In the genomic region with DNA sequence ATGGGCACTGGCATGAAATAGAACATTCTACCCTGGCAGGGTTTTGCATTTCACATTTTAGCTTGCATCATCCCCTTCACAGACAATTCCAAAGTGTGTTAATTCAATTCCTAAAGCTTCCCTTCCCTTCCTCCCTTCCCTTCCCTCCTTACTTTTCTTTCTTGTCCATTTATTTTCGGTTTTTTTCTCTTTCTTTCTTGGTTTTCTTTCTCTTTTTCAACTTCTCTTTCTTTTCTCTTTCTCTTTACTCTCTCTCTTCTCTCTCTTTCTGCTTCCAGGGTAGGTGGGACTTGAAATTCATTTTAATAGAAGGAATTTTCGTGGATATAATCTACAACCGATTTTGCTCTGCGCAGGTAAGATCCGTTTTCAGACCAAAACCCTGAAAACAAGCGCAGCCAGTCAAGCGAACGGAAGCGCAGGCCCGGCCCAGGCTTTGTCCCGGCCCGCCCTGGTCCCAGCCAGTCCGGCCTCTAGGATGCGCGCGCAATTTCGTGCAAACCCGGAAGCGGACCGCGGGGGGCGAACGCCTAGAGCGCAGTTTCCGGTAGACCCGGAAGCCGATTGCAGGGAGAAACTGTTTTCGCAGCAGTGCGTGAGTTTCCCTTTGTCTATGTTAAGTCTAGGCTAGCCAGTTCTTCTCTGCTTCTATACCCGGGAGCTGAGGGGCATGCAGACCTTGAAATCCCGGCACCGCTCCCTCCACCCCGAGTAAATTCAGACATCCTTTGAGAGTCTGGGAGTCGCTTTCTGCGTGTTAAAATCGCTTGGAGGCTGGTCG, we compare ENCODE assay signal across 1 cellular context.
TF ChIP-seq lines count a peak whose summit lies in the region.

A gene (plus strand): TSS at position 540 of the 781 bp plus-strand sequence. CDS start 4,165 bp downstream, outside the sequence.

TF ChIP-seq in HepG2, 621 proteins besides CTCF, POLR2A, EP300 and RAD21 (continued from another document and continues in another):
- TF ChIP-seq, protein P1, sequence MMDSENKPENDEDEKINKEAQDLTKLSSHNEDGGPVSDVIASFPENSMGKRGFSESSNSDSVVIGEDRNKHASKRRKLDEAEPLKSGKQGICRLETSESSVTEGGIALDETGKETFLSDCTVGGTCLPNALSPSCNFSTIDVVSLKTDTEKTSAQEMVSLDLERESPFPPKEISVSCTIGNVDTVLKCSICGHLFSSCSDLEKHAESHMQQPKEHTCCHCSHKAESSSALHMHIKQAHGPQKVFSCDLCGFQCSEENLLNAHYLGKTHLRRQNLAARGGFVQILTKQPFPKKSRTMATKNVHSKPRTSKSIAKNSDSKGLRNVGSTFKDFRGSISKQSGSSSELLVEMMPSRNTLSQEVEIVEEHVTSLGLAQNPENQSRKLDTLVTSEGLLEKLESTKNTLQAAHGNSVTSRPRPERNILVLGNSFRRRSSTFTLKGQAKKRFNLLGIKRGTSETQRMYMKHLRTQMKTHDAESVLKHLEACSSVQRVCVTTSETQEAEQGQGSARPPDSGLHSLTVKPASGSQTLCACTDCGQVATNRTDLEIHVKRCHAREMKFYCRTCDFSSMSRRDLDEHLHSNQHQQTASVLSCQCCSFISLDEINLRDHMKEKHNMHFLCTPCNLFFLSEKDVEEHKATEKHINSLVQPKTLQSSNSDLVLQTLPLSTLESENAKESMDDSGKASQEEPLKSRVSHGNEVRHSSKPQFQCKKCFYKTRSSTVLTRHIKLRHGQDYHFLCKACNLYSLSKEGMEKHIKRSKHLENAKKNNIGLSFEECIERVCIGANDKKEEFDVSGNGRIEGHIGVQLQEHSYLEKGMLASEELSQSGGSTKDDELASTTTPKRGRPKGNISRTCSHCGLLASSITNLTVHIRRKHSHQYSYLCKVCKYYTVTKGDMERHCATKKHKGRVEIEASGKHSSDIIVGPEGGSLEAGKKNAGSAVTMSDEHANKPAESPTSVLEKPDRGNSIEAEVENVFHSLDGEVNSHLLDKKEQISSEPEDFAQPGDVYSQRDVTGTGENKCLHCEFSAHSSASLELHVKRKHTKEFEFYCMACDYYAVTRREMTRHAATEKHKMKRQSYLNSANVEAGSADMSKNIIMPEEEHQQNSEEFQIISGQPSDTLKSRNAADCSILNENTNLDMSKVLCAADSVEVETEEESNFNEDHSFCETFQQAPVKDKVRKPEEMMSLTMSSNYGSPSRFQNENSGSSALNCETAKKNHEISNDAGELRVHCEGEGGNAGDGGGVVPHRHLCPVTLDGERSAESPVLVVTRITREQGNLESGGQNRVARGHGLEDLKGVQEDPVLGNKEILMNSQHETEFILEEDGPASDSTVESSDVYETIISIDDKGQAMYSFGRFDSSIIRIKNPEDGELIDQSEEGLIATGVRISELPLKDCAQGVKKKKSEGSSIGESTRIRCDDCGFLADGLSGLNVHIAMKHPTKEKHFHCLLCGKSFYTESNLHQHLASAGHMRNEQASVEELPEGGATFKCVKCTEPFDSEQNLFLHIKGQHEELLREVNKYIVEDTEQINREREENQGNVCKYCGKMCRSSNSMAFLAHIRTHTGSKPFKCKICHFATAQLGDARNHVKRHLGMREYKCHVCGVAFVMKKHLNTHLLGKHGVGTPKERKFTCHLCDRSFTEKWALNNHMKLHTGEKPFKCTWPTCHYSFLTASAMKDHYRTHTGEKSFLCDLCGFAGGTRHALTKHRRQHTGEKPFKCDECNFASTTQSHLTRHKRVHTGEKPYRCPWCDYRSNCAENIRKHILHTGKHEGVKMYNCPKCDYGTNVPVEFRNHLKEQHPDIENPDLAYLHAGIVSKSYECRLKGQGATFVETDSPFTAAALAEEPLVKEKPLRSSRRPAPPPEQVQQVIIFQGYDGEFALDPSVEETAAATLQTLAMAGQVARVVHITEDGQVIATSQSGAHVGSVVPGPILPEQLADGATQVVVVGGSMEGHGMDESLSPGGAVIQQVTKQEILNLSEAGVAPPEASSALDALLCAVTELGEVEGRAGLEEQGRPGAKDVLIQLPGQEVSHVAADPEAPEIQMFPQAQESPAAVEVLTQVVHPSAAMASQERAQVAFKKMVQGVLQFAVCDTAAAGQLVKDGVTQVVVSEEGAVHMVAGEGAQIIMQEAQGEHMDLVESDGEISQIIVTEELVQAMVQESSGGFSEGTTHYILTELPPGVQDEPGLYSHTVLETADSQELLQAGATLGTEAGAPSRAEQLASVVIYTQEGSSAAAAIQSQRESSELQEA (CRISPR knock-in tag; IDR thresholded peaks at IDR 0.05; ENCODE audit: not compliant biosample characterization): no peak
- TF ChIP-seq, protein P2, sequence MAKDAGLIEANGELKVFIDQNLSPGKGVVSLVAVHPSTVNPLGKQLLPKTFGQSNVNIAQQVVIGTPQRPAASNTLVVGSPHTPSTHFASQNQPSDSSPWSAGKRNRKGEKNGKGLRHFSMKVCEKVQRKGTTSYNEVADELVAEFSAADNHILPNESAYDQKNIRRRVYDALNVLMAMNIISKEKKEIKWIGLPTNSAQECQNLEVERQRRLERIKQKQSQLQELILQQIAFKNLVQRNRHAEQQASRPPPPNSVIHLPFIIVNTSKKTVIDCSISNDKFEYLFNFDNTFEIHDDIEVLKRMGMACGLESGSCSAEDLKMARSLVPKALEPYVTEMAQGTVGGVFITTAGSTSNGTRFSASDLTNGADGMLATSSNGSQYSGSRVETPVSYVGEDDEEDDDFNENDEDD (CRISPR knock-in tag; IDR thresholded peaks at IDR 0.05; ENCODE audit: borderline replicate concordance): peak; percentile 30; the same call in 1 of the 2 replicates
- no peak for TF ChIP-seq NR3C1 (CRISPR knock-in tag; IDR thresholded peaks at IDR 0.05)
- TF ChIP-seq, protein P3, sequence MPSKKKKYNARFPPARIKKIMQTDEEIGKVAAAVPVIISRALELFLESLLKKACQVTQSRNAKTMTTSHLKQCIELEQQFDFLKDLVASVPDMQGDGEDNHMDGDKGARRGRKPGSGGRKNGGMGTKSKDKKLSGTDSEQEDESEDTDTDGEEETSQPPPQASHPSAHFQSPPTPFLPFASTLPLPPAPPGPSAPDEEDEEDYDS (CRISPR knock-in tag; IDR thresholded peaks at IDR 0.05): 0 out of 2 replicates have a peak, but pooled peaks have one; percentile 25
- TF ChIP-seq POLR2AphosphoS5 (IDR thresholded peaks at IDR 0.05; ENCODE audit: low read depth, low read length): peak; percentile 53
- no peak for TF ChIP-seq NAIF1 (CRISPR knock-in tag; IDR thresholded peaks at IDR 0.05; ENCODE audit: borderline replicate concordance)
- TF ChIP-seq ZFP36L2 (CRISPR knock-in tag; IDR thresholded peaks at IDR 0.05): no peak
- no peak for TF ChIP-seq GTF2F1 (IDR thresholded peaks at IDR 0.05; ENCODE audit: low read length)
- TF ChIP-seq, protein P4, sequence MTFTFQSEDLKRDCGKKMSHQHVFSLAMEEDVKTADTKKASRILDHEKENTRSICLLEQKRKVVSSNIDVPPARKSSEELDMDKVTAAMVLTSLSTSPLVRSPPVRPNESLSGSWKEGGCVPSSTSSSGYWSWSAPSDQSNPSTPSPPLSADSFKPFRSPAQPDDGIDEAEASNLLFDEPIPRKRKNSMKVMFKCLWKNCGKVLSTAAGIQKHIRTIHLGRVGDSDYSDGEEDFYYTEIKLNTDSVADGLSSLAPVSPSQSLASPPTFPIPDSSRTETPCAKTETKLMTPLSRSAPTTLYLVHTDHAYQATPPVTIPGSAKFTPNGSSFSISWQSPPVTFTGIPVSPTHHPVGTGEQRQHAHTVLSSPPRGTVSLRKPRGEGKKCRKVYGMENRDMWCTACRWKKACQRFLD (CRISPR knock-in tag; IDR thresholded peaks at IDR 0.05; ENCODE audit: borderline replicate concordance): no peak
- TF ChIP-seq HOXA9 (CRISPR knock-in tag; IDR thresholded peaks at IDR 0.05; ENCODE audit: borderline replicate concordance): no peak
- no peak for TF ChIP-seq SOX13 (IDR thresholded peaks at IDR 0.05)
- TF ChIP-seq SOX13 (CRISPR knock-in tag; conservative IDR thresholded peaks at IDR 0.05 in 1 of 2, IDR thresholded peaks at IDR 0.05 in 1 of 2): peak in 1 of 2 experiments; percentile 43; a peak in 1 of 4 replicates
- no peak for TF ChIP-seq NONO (IDR thresholded peaks at IDR 0.05)
- 0 out of 2 replicates have a peak, but pooled peaks have one; percentile 30 for TF ChIP-seq NONO (CRISPR knock-in tag; conservative IDR thresholded peaks at IDR 0.05)
- peak; percentile 41; the same call in 1 of the 2 replicates for TF ChIP-seq HCFC1 (IDR thresholded peaks at IDR 0.05; ENCODE audit: low read depth, low read length)
- 0 out of 2 replicates have a peak, but pooled peaks have one; percentile 33 for TF ChIP-seq FOXK1 (CRISPR knock-in tag; IDR thresholded peaks at IDR 0.05; ENCODE audit: borderline replicate concordance, low read depth)
- no peak for TF ChIP-seq RXRB (CRISPR knock-in tag; IDR thresholded peaks at IDR 0.05; ENCODE audit: borderline replicate concordance)
- TF ChIP-seq ZNF335 (CRISPR knock-in tag; IDR thresholded peaks at IDR 0.05): peak; percentile 86
- TF ChIP-seq SMARCE1 (IDR thresholded peaks at IDR 0.05; ENCODE audit: borderline replicate concordance): no peak
- TF ChIP-seq RAD51 (IDR thresholded peaks at IDR 0.05; ENCODE audit: borderline replicate concordance): no peak
- peak; percentile 77 for TF ChIP-seq ZNF331 (CRISPR knock-in tag; IDR thresholded peaks at IDR 0.05)
- TF ChIP-seq ZNF780A (CRISPR knock-in tag; IDR thresholded peaks at IDR 0.05): no peak
- TF ChIP-seq, protein P5, sequence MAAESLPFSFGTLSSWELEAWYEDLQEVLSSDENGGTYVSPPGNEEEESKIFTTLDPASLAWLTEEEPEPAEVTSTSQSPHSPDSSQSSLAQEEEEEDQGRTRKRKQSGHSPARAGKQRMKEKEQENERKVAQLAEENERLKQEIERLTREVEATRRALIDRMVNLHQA (CRISPR knock-in tag; IDR thresholded peaks at IDR 0.05): no peak
- no peak for TF ChIP-seq GPN1 (CRISPR knock-in tag; IDR thresholded peaks at IDR 0.05; ENCODE audit: borderline replicate concordance)
- TF ChIP-seq, protein P6, sequence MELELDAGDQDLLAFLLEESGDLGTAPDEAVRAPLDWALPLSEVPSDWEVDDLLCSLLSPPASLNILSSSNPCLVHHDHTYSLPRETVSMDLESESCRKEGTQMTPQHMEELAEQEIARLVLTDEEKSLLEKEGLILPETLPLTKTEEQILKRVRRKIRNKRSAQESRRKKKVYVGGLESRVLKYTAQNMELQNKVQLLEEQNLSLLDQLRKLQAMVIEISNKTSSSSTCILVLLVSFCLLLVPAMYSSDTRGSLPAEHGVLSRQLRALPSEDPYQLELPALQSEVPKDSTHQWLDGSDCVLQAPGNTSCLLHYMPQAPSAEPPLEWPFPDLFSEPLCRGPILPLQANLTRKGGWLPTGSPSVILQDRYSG (CRISPR knock-in tag; IDR thresholded peaks at IDR 0.05): no peak
- TF ChIP-seq, protein P7, sequence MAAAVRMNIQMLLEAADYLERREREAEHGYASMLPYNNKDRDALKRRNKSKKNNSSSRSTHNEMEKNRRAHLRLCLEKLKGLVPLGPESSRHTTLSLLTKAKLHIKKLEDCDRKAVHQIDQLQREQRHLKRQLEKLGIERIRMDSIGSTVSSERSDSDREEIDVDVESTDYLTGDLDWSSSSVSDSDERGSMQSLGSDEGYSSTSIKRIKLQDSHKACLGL (CRISPR knock-in tag; IDR thresholded peaks at IDR 0.05): no peak
- TF ChIP-seq ZNF589 (CRISPR knock-in tag; conservative IDR thresholded peaks at IDR 0.05): no peak
- 0 out of 2 replicates have a peak, but pooled peaks have one; percentile 22 for TF ChIP-seq GLI4 (CRISPR knock-in tag; IDR thresholded peaks at IDR 0.05; ENCODE audit: borderline replicate concordance)
- peak; percentile 19; the same call in 1 of the 2 replicates for TF ChIP-seq NFYB (CRISPR knock-in tag; IDR thresholded peaks at IDR 0.05)
- no peak for TF ChIP-seq ZNF569 (CRISPR knock-in tag; IDR thresholded peaks at IDR 0.05; ENCODE audit: borderline replicate concordance)
- TF ChIP-seq, protein P8, sequence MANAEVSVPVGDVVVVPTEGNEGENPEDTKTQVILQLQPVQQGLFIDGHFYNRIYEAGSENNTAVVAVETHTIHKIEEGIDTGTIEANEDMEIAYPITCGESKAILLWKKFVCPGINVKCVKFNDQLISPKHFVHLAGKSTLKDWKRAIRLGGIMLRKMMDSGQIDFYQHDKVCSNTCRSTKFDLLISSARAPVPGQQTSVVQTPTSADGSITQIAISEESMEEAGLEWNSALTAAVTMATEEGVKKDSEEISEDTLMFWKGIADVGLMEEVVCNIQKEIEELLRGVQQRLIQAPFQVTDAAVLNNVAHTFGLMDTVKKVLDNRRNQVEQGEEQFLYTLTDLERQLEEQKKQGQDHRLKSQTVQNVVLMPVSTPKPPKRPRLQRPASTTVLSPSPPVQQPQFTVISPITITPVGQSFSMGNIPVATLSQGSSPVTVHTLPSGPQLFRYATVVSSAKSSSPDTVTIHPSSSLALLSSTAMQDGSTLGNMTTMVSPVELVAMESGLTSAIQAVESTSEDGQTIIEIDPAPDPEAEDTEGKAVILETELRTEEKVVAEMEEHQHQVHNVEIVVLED (CRISPR knock-in tag; IDR thresholded peaks at IDR 0.05; ENCODE audit: borderline replicate concordance): peak; percentile 75; the same call in 1 of the 2 replicates
- TF ChIP-seq EZH2 (conservative IDR thresholded peaks at IDR 0.05; ENCODE audit: low read depth, low read length): no peak
- peak; percentile 62; the same call in 1 of the 2 replicates for TF ChIP-seq PHF21A (CRISPR knock-in tag; IDR thresholded peaks at IDR 0.05)
- TF ChIP-seq POLR2AphosphoS2 (IDR thresholded peaks at IDR 0.05; ENCODE audit: low read depth, low read length): no peak
- TF ChIP-seq NR2F2 (IDR thresholded peaks at IDR 0.05; ENCODE audit: borderline replicate concordance, low read depth): no peak
- TF ChIP-seq SRSF9 (IDR thresholded peaks at IDR 0.05; ENCODE audit: borderline replicate concordance, insufficient read depth, low read depth, low read length, poor library complexity, severe bottlenecking): no peak
- peak; percentile 70; the same call in 1 of the 2 replicates for TF ChIP-seq ZNF782 (CRISPR knock-in tag; IDR thresholded peaks at IDR 0.05; ENCODE audit: borderline replicate concordance)
- TF ChIP-seq, protein P9, sequence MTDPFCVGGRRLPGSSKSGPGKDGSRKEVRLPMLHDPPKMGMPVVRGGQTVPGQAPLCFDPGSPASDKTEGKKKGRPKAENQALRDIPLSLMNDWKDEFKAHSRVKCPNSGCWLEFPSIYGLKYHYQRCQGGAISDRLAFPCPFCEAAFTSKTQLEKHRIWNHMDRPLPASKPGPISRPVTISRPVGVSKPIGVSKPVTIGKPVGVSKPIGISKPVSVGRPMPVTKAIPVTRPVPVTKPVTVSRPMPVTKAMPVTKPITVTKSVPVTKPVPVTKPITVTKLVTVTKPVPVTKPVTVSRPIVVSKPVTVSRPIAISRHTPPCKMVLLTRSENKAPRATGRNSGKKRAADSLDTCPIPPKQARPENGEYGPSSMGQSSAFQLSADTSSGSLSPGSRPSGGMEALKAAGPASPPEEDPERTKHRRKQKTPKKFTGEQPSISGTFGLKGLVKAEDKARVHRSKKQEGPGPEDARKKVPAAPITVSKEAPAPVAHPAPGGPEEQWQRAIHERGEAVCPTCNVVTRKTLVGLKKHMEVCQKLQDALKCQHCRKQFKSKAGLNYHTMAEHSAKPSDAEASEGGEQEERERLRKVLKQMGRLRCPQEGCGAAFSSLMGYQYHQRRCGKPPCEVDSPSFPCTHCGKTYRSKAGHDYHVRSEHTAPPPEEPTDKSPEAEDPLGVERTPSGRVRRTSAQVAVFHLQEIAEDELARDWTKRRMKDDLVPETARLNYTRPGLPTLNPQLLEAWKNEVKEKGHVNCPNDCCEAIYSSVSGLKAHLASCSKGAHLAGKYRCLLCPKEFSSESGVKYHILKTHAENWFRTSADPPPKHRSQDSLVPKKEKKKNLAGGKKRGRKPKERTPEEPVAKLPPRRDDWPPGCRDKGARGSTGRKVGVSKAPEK (CRISPR knock-in tag; IDR thresholded peaks at IDR 0.05; ENCODE audit: borderline replicate concordance): no peak
- TF ChIP-seq ZNF703 (CRISPR knock-in tag; IDR thresholded peaks at IDR 0.05; ENCODE audit: borderline replicate concordance): no peak
- no peak for TF ChIP-seq ZNF883 (CRISPR knock-in tag; IDR thresholded peaks at IDR 0.05; ENCODE audit: not compliant biosample characterization)
- TF ChIP-seq ZMYM3 (CRISPR knock-in tag; IDR thresholded peaks at IDR 0.05): no peak
- peak; percentile 97 for TF ChIP-seq GABPB1 (CRISPR knock-in tag; IDR thresholded peaks at IDR 0.05)
